In genomic region chr1:3746784-3747521, GRCh38 we compare ENCODE assay signal across 1 cellular context.
TF ChIP-seq lines count a peak whose summit lies in the region.

No MANE protein-coding gene starts in this region.

TF ChIP-seq in HepG2, 621 proteins besides CTCF, POLR2A, EP300 and RAD21 (continued from another document and continues in another):
- 0 out of 2 replicates have a peak, but pooled peaks have one; percentile 14 for TF ChIP-seq ARNT2 (CRISPR knock-in tag; IDR thresholded peaks at IDR 0.05; ENCODE audit: low read depth)
- no peak for TF ChIP-seq MYPOP (CRISPR knock-in tag; IDR thresholded peaks at IDR 0.05)
- no peak for TF ChIP-seq ZFP62 (CRISPR knock-in tag; IDR thresholded peaks at IDR 0.05)
- no peak for TF ChIP-seq CHCHD3 (CRISPR knock-in tag; IDR thresholded peaks at IDR 0.05)
- TF ChIP-seq ZNF691 (CRISPR knock-in tag; IDR thresholded peaks at IDR 0.05; ENCODE audit: borderline replicate concordance, low read depth), result no peak
- no peak for TF ChIP-seq ZNF7 (CRISPR knock-in tag; IDR thresholded peaks at IDR 0.05)
- peak; percentile 53; the same call in 1 of the 2 replicates for TF ChIP-seq ZGPAT (CRISPR knock-in tag; IDR thresholded peaks at IDR 0.05)
- no peak for TF ChIP-seq NR3C1 (CRISPR knock-in tag; IDR thresholded peaks at IDR 0.05)
- TF ChIP-seq FOXM1 (CRISPR knock-in tag; IDR thresholded peaks at IDR 0.05), result no peak
- TF ChIP-seq ZNF609 (CRISPR knock-in tag; IDR thresholded peaks at IDR 0.05; ENCODE audit: borderline replicate concordance), result no peak
- TF ChIP-seq ZBTB49 (CRISPR knock-in tag; IDR thresholded peaks at IDR 0.05; ENCODE audit: borderline replicate concordance), result no peak
- no peak for TF ChIP-seq ZMYM4 (CRISPR knock-in tag; IDR thresholded peaks at IDR 0.05)
- peak; percentile 92 for TF ChIP-seq GABPA (IDR thresholded peaks at IDR 0.05; ENCODE audit: low read depth, low read length)
- peak; percentile 92 for TF ChIP-seq GABPA (CRISPR knock-in tag; IDR thresholded peaks at IDR 0.05; ENCODE audit: low read depth)
- no peak for TF ChIP-seq ZNF296 (CRISPR knock-in tag; conservative IDR thresholded peaks at IDR 0.05)
- TF ChIP-seq THAP11 (CRISPR knock-in tag; IDR thresholded peaks at IDR 0.05), result peak; percentile 83
- TF ChIP-seq ZNF281 (CRISPR knock-in tag; IDR thresholded peaks at IDR 0.05; ENCODE audit: borderline replicate concordance), result no peak
- peak; percentile 27; the same call in 1 of the 2 replicates for TF ChIP-seq TAF1 (CRISPR knock-in tag; IDR thresholded peaks at IDR 0.05)
- TF ChIP-seq GLI4 (CRISPR knock-in tag; IDR thresholded peaks at IDR 0.05; ENCODE audit: borderline replicate concordance), result no peak
- no peak for TF ChIP-seq ZNF230 (CRISPR knock-in tag; IDR thresholded peaks at IDR 0.05)
- TF ChIP-seq SAP130 (CRISPR knock-in tag; IDR thresholded peaks at IDR 0.05; ENCODE audit: low read depth), result peak; percentile 78
- no peak for TF ChIP-seq ZNF546 (CRISPR knock-in tag; conservative IDR thresholded peaks at IDR 0.05)
- no peak for TF ChIP-seq ZMYM3 (CRISPR knock-in tag; IDR thresholded peaks at IDR 0.05)
- TF ChIP-seq KDM2A (CRISPR knock-in tag; IDR thresholded peaks at IDR 0.05; ENCODE audit: borderline replicate concordance, low read depth), result peak; percentile 33; the same call in 1 of the 2 replicates
- TF ChIP-seq ZNF644 (CRISPR knock-in tag; IDR thresholded peaks at IDR 0.05; ENCODE audit: low read depth), result no peak
- peak; percentile 39; the same call in 1 of the 2 replicates for TF ChIP-seq HMGXB3 (CRISPR knock-in tag; IDR thresholded peaks at IDR 0.05; ENCODE audit: borderline replicate concordance)
- no peak for TF ChIP-seq SMAD9 (CRISPR knock-in tag; IDR thresholded peaks at IDR 0.05)
- TF ChIP-seq TFDP2 (CRISPR knock-in tag; IDR thresholded peaks at IDR 0.05), result peak; percentile 57; the same call in 1 of the 2 replicates
- 0 out of 2 replicates have a peak, but pooled peaks have one; percentile 17 for TF ChIP-seq ZKSCAN8 (CRISPR knock-in tag; IDR thresholded peaks at IDR 0.05; ENCODE audit: borderline replicate concordance)
- TF ChIP-seq DRAP1 (CRISPR knock-in tag; IDR thresholded peaks at IDR 0.05), result peak; percentile 59
- TF ChIP-seq ZNF883 (CRISPR knock-in tag; IDR thresholded peaks at IDR 0.05; ENCODE audit: not compliant biosample characterization), result no peak
- no peak for TF ChIP-seq ZBTB44 (CRISPR knock-in tag; IDR thresholded peaks at IDR 0.05)
- peak; percentile 35 for TF ChIP-seq ASH2L (IDR thresholded peaks at IDR 0.05; ENCODE audit: insufficient read length, low read depth, low read length)
- 0 out of 2 replicates have a peak, but pooled peaks have one; percentile 27 for TF ChIP-seq ZFP82 (CRISPR knock-in tag; IDR thresholded peaks at IDR 0.05; ENCODE audit: borderline replicate concordance)
- TF ChIP-seq ZNF616 (CRISPR knock-in tag; IDR thresholded peaks at IDR 0.05; ENCODE audit: low read depth), result 0 out of 2 replicates have a peak, but pooled peaks have one; percentile 43
- TF ChIP-seq ZNF850 (CRISPR knock-in tag; conservative IDR thresholded peaks at IDR 0.05), result no peak
- no peak for TF ChIP-seq MAFG (CRISPR knock-in tag; IDR thresholded peaks at IDR 0.05)
